ENCODE assay signal across 1 cellular context in the genomic region with DNA sequence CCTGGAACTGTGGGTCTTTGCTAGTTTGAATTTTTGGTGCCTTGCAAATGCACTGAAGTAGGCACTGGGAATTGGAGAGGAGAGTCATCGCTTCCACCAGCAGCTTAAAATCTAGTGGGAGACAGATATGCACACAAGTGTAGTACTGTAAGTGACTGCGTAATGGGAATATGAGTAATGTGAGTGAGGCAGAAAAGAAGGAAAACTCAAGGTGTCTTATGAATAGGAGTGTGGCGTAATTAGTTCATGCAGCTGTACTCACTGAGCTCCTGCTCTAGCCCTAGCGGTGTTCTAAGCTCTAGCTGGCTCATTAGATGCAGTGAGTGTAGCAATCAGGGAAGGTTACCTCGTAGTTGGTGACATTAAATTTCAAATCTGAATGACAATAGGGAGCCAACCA.
TF ChIP-seq lines count a peak whose summit lies in the region.

No MANE protein-coding gene starts in this region.

TF ChIP-seq in HepG2, 621 proteins besides CTCF, POLR2A, EP300 and RAD21:
- TF ChIP-seq, protein P1, sequence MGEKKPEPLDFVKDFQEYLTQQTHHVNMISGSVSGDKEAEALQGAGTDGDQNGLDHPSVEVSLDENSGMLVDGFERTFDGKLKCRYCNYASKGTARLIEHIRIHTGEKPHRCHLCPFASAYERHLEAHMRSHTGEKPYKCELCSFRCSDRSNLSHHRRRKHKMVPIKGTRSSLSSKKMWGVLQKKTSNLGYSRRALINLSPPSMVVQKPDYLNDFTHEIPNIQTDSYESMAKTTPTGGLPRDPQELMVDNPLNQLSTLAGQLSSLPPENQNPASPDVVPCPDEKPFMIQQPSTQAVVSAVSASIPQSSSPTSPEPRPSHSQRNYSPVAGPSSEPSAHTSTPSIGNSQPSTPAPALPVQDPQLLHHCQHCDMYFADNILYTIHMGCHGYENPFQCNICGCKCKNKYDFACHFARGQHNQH (CRISPR knock-in tag; IDR thresholded peaks at IDR 0.05), result no peak
- TF ChIP-seq, protein P2, sequence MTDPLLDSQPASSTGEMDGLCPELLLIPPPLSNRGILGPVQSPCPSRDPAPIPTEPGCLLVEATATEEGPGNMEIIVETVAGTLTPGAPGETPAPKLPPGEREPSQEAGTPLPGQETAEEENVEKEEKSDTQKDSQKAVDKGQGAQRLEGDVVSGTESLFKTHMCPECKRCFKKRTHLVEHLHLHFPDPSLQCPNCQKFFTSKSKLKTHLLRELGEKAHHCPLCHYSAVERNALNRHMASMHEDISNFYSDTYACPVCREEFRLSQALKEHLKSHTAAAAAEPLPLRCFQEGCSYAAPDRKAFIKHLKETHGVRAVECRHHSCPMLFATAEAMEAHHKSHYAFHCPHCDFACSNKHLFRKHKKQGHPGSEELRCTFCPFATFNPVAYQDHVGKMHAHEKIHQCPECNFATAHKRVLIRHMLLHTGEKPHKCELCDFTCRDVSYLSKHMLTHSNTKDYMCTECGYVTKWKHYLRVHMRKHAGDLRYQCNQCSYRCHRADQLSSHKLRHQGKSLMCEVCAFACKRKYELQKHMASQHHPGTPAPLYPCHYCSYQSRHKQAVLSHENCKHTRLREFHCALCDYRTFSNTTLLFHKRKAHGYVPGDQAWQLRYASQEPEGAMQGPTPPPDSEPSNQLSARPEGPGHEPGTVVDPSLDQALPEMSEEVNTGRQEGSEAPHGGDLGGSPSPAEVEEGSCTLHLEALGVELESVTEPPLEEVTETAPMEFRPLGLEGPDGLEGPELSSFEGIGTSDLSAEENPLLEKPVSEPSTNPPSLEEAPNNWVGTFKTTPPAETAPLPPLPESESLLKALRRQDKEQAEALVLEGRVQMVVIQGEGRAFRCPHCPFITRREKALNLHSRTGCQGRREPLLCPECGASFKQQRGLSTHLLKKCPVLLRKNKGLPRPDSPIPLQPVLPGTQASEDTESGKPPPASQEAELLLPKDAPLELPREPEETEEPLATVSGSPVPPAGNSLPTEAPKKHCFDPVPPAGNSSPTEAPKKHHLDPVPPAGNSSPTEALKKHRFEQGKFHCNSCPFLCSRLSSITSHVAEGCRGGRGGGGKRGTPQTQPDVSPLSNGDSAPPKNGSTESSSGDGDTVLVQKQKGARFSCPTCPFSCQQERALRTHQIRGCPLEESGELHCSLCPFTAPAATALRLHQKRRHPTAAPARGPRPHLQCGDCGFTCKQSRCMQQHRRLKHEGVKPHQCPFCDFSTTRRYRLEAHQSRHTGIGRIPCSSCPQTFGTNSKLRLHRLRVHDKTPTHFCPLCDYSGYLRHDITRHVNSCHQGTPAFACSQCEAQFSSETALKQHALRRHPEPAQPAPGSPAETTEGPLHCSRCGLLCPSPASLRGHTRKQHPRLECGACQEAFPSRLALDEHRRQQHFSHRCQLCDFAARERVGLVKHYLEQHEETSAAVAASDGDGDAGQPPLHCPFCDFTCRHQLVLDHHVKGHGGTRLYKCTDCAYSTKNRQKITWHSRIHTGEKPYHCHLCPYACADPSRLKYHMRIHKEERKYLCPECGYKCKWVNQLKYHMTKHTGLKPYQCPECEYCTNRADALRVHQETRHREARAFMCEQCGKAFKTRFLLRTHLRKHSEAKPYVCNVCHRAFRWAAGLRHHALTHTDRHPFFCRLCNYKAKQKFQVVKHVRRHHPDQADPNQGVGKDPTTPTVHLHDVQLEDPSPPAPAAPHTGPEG (CRISPR knock-in tag; IDR thresholded peaks at IDR 0.05), result no peak
- TF ChIP-seq, protein P3, sequence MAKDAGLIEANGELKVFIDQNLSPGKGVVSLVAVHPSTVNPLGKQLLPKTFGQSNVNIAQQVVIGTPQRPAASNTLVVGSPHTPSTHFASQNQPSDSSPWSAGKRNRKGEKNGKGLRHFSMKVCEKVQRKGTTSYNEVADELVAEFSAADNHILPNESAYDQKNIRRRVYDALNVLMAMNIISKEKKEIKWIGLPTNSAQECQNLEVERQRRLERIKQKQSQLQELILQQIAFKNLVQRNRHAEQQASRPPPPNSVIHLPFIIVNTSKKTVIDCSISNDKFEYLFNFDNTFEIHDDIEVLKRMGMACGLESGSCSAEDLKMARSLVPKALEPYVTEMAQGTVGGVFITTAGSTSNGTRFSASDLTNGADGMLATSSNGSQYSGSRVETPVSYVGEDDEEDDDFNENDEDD (CRISPR knock-in tag; IDR thresholded peaks at IDR 0.05; ENCODE audit: borderline replicate concordance), result no peak
- TF ChIP-seq REL (CRISPR knock-in tag; conservative IDR thresholded peaks at IDR 0.05) (no peak), HOXA9 (CRISPR knock-in tag; IDR thresholded peaks at IDR 0.05; ENCODE audit: borderline replicate concordance) (no peak), ZNF460 (CRISPR knock-in tag; IDR thresholded peaks at IDR 0.05; ENCODE audit: borderline replicate concordance) (no peak), GZF1 (CRISPR knock-in tag; IDR thresholded peaks at IDR 0.05) (no peak), ZFP82 (CRISPR knock-in tag; IDR thresholded peaks at IDR 0.05; ENCODE audit: borderline replicate concordance) (no peak), AGO1 (IDR thresholded peaks at IDR 0.05; ENCODE audit: low read depth, low read length, poor library complexity, severe bottlenecking) (no peak), BCL6 (CRISPR knock-in tag; IDR thresholded peaks at IDR 0.05) (no peak), ZKSCAN5 (CRISPR knock-in tag; IDR thresholded peaks at IDR 0.05) (no peak)
- TF ChIP-seq, protein P4, sequence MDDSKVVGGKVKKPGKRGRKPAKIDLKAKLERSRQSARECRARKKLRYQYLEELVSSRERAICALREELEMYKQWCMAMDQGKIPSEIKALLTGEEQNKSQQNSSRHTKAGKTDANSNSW (CRISPR knock-in tag; IDR thresholded peaks at IDR 0.05; ENCODE audit: borderline replicate concordance), result no peak
- TF ChIP-seq, protein P5, sequence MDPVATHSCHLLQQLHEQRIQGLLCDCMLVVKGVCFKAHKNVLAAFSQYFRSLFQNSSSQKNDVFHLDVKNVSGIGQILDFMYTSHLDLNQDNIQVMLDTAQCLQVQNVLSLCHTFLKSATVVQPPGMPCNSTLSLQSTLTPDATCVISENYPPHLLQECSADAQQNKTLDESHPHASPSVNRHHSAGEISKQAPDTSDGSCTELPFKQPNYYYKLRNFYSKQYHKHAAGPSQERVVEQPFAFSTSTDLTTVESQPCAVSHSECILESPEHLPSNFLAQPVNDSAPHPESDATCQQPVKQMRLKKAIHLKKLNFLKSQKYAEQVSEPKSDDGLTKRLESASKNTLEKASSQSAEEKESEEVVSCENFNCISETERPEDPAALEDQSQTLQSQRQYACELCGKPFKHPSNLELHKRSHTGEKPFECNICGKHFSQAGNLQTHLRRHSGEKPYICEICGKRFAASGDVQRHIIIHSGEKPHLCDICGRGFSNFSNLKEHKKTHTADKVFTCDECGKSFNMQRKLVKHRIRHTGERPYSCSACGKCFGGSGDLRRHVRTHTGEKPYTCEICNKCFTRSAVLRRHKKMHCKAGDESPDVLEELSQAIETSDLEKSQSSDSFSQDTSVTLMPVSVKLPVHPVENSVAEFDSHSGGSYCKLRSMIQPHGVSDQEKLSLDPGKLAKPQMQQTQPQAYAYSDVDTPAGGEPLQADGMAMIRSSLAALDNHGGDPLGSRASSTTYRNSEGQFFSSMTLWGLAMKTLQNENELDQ (CRISPR knock-in tag; IDR thresholded peaks at IDR 0.05; ENCODE audit: borderline replicate concordance), result no peak
TF ChIP-seq in HepG2: peak in this region for 0.
